In the genomic region with DNA sequence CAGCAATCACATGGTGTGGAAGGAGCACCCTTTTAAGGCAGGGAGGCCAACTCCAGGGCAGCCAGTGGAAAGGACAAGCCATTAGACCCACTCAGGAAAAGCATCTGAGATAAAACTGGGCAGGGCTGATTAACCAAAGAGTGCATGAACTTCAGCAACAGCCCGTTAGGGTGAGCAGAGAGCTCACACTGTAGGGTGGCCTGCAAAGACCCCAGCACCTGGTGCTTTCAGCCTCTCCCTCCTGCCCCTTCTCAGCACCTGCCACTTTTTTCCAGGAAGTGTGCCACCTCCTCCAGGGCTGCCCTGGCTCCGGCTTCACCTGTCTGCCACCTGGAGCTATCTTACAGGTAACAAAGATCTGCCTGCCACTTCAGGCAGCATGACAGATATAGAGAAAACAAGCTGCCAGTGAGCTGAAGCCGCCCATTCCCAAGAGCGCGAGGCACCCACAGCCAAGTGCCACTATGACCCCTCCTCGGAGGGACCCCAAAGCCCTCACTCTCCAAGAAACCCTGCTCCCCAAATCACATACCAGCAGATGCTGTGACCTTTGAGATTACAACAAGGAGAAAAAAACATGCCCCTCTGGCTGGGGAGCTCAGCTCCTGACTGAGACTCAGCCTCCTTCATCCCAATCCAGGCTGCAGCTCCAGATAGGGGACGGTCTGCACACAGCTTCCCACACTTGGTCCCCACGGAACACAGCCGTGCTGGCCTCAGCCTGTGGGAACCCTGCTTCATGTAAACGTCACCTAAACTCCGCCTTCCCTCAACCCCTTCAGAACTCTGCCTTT, we compare ENCODE assay signal across 10 cellular contexts.
A peak's percentile ranks its signal among the peaks of the same experiment; 100 is the strongest.
DNase-seq lines count a peak whose midpoint lies in the region; ATAC-seq and TF ChIP-seq lines count a peak whose summit lies in the region.
"Had no signal": no experiment of that assay in that cellular context is flagged by ENCODE, and none has a peak within 500 bp of the region (broad histone marks: within the 10 kb centered on the region; RNA-seq: fewer than 3 reads in every experiment).

No MANE protein-coding gene starts in this region.

- in situ Hi-C loops in KBM-7 (cut with MboI; ENCODE audit: low pct_unique_long_range_greater_than_20kb, low sequenced_read_pairs): no loop called here

- H3K9me3 ChIP-seq in cardiac muscle cell (ENCODE audit: low read depth): no peaks in the 10 kb centered on the region
- no peaks in the 10 kb centered on the region for H3K9me3 ChIP-seq in SJCRH30 (replicated peaks)

- no peak for TF ChIP-seq CTCF in cardiac muscle cell (IDR thresholded peaks at IDR 0.05; ENCODE audit: low read depth, low read length)

- peaks cover 2% of the 10 kb centered on the region for H3K4me1 Mint-ChIP-seq in activated CD4-positive, alpha-beta T cell treated with anti-CD3 and anti-CD28 coated beads for 36 hours

- H3K27ac ChIP-seq in cardiac muscle cell: peak overlapping the region; percentile 91
- no peak overlapping the region for H3K27ac ChIP-seq in SJCRH30

- H3K36me3 Mint-ChIP-seq in activated CD4-positive, alpha-beta T cell treated with anti-CD3 and anti-CD28 coated beads for 36 hours (ENCODE audit: low read depth): peaks cover 10% of the 10 kb centered on the region

- ATAC-seq in Right ventricle myocardium inferior: peak; percentile 33
- ATAC-seq in activated CD4-positive, alpha-beta T cell treated with anti-CD3 and anti-CD28 coated beads for 36 hours: no peak

- H3K36me3 ChIP-seq in cardiac muscle cell (peaks cover 6% of the 10 kb centered on the region), SJCRH30 (peaks cover 14% of the 10 kb centered on the region)

- H3K27ac Mint-ChIP-seq in activated CD4-positive, alpha-beta T cell treated with anti-CD3 and anti-CD28 coated beads for 36 hours: no peak overlapping the region
- H3K27ac Mint-ChIP-seq: activated T-helper 1 cell treated with anti-CD3 and anti-CD28 coated beads, Interleukin-12 subunit alpha, Interleukin-12 subunit beta, Interleukin-2, Interleukin-4 antibody, amounts not matched to agents 30 ng/mL and 10 ng/mL and 1 ng/mL, durations not matched to agents 14 hours and 24 hours and 36 hours had no signal

- no peaks in the 10 kb centered on the region for H3K27me3 Mint-ChIP-seq in activated CD4-positive, alpha-beta T cell treated with anti-CD3 and anti-CD28 coated beads for 36 hours

- no peaks in the 10 kb centered on the region for H3K9me3 Mint-ChIP-seq in activated CD4-positive, alpha-beta T cell treated with anti-CD3 and anti-CD28 coated beads for 36 hours (ENCODE audit: low read depth)
- H3K9me3 Mint-ChIP-seq: activated T-helper 1 cell treated with anti-CD3 and anti-CD28 coated beads, Interleukin-12 subunit alpha, Interleukin-12 subunit beta, Interleukin-2, Interleukin-4 antibody, amounts not matched to agents 30 ng/mL and 10 ng/mL and 1 ng/mL, durations not matched to agents 14 hours and 24 hours and 36 hours had no signal

- intact Hi-C loops in Right ventricle myocardium inferior (cut with DNase I) (no loop called here), cardiac septum (cut with DNase I) (no loop called here)
- intact Hi-C loops in activated CD4-positive, alpha-beta T cell treated with anti-CD3 and anti-CD28 coated beads for 36 hours (cut with DNase I, micrococcal nuclease): loop anchor here in 1 of 2 experiments (10.0 kb wide), 1 partner anchor 305 kb away; a partner anchor contains a TSS

- CTCF ChIA-PET in activated CD4-positive, alpha-beta T cell treated with anti-CD3 and anti-CD28 coated beads for 36 hours (lab: Charles Lee): no interaction called here

- no peak overlapping the region for H3K4me3 Mint-ChIP-seq in activated CD4-positive, alpha-beta T cell treated with anti-CD3 and anti-CD28 coated beads for 36 hours
- H3K4me3 Mint-ChIP-seq: activated T-helper 1 cell treated with anti-CD3 and anti-CD28 coated beads, Interleukin-12 subunit alpha, Interleukin-12 subunit beta, Interleukin-2, Interleukin-4 antibody, amounts not matched to agents 30 ng/mL and 10 ng/mL and 1 ng/mL, durations not matched to agents 14 hours and 24 hours and 36 hours had no signal

- H3K4me1 ChIP-seq in cardiac muscle cell (ENCODE audit: low read depth): peaks cover 25% of the 10 kb centered on the region
- no peaks in the 10 kb centered on the region for H3K4me1 ChIP-seq in SJCRH30

- H3K4me3 ChIP-seq in cardiac muscle cell: no peak overlapping the region
- no peak overlapping the region for H3K4me3 ChIP-seq in SJCRH30

- DNase-seq in Right ventricle myocardium inferior (ENCODE audit: missing footprints) (no peak), cardiac septum (ENCODE audit: low spot score) (no peak), NCI-H2029 (lab: John Stamatoyannopoulos, UW) (peak; percentile 85), cardiac muscle cell (ENCODE audit: low read depth in 1 of 2, low spot score in 1 of 2) (peak in 1 of 2 donors; percentile 45), KBM-7 (no peak), SJCRH30 (no peak)
- DNase-seq in activated CD4-positive, alpha-beta T cell treated with anti-CD3 and anti-CD28 coated beads for 36 hours: no peak
- DNase-seq in stimulated activated CD4-positive, alpha-beta T cell treated with anti-CD3 and anti-CD28 coated beads, Interleukin-4, amount 100 ng/mL, for 1 hour: no peak
- DNase-seq: OCI-M1 had no signal

- no peaks in the 10 kb centered on the region for H3K27me3 ChIP-seq in cardiac muscle cell
- H3K27me3 ChIP-seq in SJCRH30: no peaks in the 10 kb centered on the region

- POLR2A ChIA-PET in activated CD4-positive, alpha-beta T cell treated with anti-CD3 and anti-CD28 coated beads for 36 hours (lab: Charles Lee): interaction anchor here (0.6 kb wide), 1 partner anchor 30 kb away, joined by 3 read pairs; no protein-coding TSS in a partner anchor
